Comparison of ENCODE assay signal across 11 cellular contexts in the genomic region with DNA sequence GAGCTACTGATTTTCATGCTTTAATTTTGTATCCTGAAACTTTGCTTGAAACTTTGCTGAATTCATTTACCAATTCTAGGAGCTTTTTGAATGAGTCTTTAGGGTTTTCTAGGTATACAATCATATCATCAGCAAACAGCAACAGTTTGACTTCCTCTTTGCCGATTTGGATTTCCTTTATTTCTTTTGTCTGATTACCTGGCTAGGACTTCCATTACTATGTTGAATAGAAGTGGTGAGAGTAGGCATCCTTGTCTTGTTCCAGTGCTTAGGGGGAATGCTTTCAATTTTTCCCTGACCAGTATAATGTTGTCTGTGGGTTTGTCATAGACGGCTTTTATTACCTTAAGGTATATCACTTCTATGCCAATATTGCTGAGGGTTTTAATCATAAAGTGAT. TPM values are rescaled to one million over a fixed set of nuclear protein-coding genes. Genes with fewer than 3 reads are reported as not detected.
DNase-seq lines count a peak whose midpoint lies in the region; ATAC-seq lines count a peak whose summit lies in the region.
"Not testable (repeated sequence)": the region's sequence is repeated elsewhere in the genome, so short reads cannot be mapped to it uniquely, and the experiment has no call there.
"Had no signal": no experiment of that assay in that cellular context is flagged by ENCODE, and none has a peak within 500 bp of the region (broad histone marks: within the 10 kb centered on the region; RNA-seq: fewer than 3 reads in every experiment).

No MANE protein-coding gene starts in this region.

- H3K4me1 ChIP-seq in CD4-positive, alpha-beta memory T cell (ENCODE audit: insufficient read depth, low read length) = peaks cover 77% of the 10 kb centered on the region

- peaks cover 61 to 85% (median 74%) of the 10 kb centered on the region in 4 donors for H3K4me1 Mint-ChIP-seq in CD4-positive, alpha-beta memory T cell
- H3K4me1 Mint-ChIP-seq in activated CD4-positive, alpha-beta T cell treated with anti-CD3 and anti-CD28 coated beads for 36 hours = peaks cover 69% of the 10 kb centered on the region
- H3K4me1 Mint-ChIP-seq in activated T-cell treated with anti-CD3 and anti-CD28 coated beads, Interleukin-2, amount 50 U/mL, for 24 hours (ENCODE audit: low read depth) = peaks cover 78% of the 10 kb centered on the region
- H3K4me1 Mint-ChIP-seq in activated naive CD8-positive, alpha-beta T cell (ENCODE audit: low read depth) = peaks cover 61% of the 10 kb centered on the region
- peaks cover 67 to 78% of the 10 kb centered on the region in 2 donors for H3K4me1 Mint-ChIP-seq in effector memory CD8-positive, alpha-beta T cell (ENCODE audit: low read depth in 2 of 2)
- H3K4me1 Mint-ChIP-seq in naive thymus-derived CD8-positive, alpha-beta T cell = peaks cover 37 to 81% (median 68%) of the 10 kb centered on the region in 4 donors

- not testable (repeated sequence) for H3K4me3 ChIP-seq in CD4-positive, alpha-beta memory T cell (ENCODE audit: low read length in 2 of 2)

- intact Hi-C loops in CD4-positive, alpha-beta memory T cell (cut with micrococcal nuclease); activated CD4-positive, alpha-beta T cell treated with anti-CD3 and anti-CD28 coated beads for 36 hours (cut with DNase I, micrococcal nuclease): not testable (repeated sequence)

- POLR2A ChIA-PET in CD4-positive, alpha-beta memory T cell (lab: Charles Lee; ENCODE audit: partially characterized antibody) = interaction anchor here (1.1 to 1.6 kb wide), 3 partner anchors 11 to 41 kb away, joined by 3 to 4 read pairs (median 4); a partner anchor contains a TSS
- POLR2A ChIA-PET in activated CD4-positive, alpha-beta T cell treated with anti-CD3 and anti-CD28 coated beads for 36 hours (lab: Charles Lee); naive thymus-derived CD8-positive, alpha-beta T cell (lab: Charles Lee): not testable (repeated sequence)

- CTCF ChIA-PET in CD4-positive, alpha-beta memory T cell (lab: Charles Lee; ENCODE audit: partially characterized antibody) = not testable (repeated sequence)
- CTCF ChIA-PET in activated CD4-positive, alpha-beta T cell treated with anti-CD3 and anti-CD28 coated beads for 36 hours (lab: Charles Lee) = interaction anchor here (0.8 kb wide), 1 partner anchor 38 kb away, joined by 3 read pairs; no protein-coding TSS in a partner anchor

- H3K4me3 Mint-ChIP-seq in CD4-positive, alpha-beta memory T cell = peak overlapping the region; percentile 55 to 71 (median 66)
- peak overlapping the region; percentile 25 for H3K4me3 Mint-ChIP-seq in activated CD4-positive, alpha-beta T cell treated with anti-CD3 and anti-CD28 coated beads for 36 hours
- H3K4me3 Mint-ChIP-seq in activated T-cell treated with anti-CD3 and anti-CD28 coated beads, Interleukin-2, amount 50 U/mL, for 24 hours = peak overlapping the region; percentile 62
- H3K4me3 Mint-ChIP-seq in activated naive CD8-positive, alpha-beta T cell = peak overlapping the region; percentile 18
- H3K4me3 Mint-ChIP-seq in effector memory CD8-positive, alpha-beta T cell = peak overlapping the region; percentile 48 to 78
- H3K4me3 Mint-ChIP-seq in naive thymus-derived CD8-positive, alpha-beta T cell = peak overlapping the region in 9 of 10 donors; percentile 4 to 71 (median 54)

- not testable (repeated sequence) for H3K27me3 Mint-ChIP-seq in CD4-positive, alpha-beta memory T cell; activated CD4-positive, alpha-beta T cell treated with anti-CD3 and anti-CD28 coated beads for 36 hours; activated T-cell treated with anti-CD3 and anti-CD28 coated beads, Interleukin-2, amount 50 U/mL, for 24 hours; activated naive CD8-positive, alpha-beta T cell; effector memory CD8-positive, alpha-beta T cell; naive thymus-derived CD8-positive, alpha-beta T cell

- H3K9me3 ChIP-seq in CD4-positive, alpha-beta memory T cell (ENCODE audit: control insufficient read depth in 1 of 2, low read length in 2 of 2) = not testable (repeated sequence)

- not testable (repeated sequence) for ATAC-seq in activated CD4-positive, alpha-beta T cell treated with anti-CD3 and anti-CD28 coated beads for 36 hours; effector memory CD8-positive, alpha-beta T cell (replicated peaks); naive thymus-derived CD8-positive, alpha-beta T cell

- H3K36me3 Mint-ChIP-seq in CD4-positive, alpha-beta memory T cell = peaks cover 85% of the 10 kb centered on the region in 2 donors
- H3K36me3 Mint-ChIP-seq in activated CD4-positive, alpha-beta T cell treated with anti-CD3 and anti-CD28 coated beads for 36 hours (ENCODE audit: low read depth) = peaks cover 84% of the 10 kb centered on the region
- peaks cover 98% of the 10 kb centered on the region for H3K36me3 Mint-ChIP-seq in activated T-cell treated with anti-CD3 and anti-CD28 coated beads, Interleukin-2, amount 50 U/mL, for 24 hours (ENCODE audit: low read depth)
- peaks cover 47% of the 10 kb centered on the region for H3K36me3 Mint-ChIP-seq in activated naive CD8-positive, alpha-beta T cell
- peaks cover 85% of the 10 kb centered on the region for H3K36me3 Mint-ChIP-seq in effector memory CD8-positive, alpha-beta T cell (ENCODE audit: insufficient read depth)
- H3K36me3 Mint-ChIP-seq in naive thymus-derived CD8-positive, alpha-beta T cell = peaks cover 31 to 93% (median 75%) of the 10 kb centered on the region in 3 donors

- H3K27ac ChIP-seq in CD4-positive, alpha-beta memory T cell (ENCODE audit: low read depth, low read length) = not testable (repeated sequence)

- H3K36me3 ChIP-seq in CD4-positive, alpha-beta memory T cell (ENCODE audit: insufficient read depth, low read length) = peaks cover 39% of the 10 kb centered on the region

- H3K27me3 ChIP-seq in CD4-positive, alpha-beta memory T cell (ENCODE audit: insufficient read depth, low read length) = not testable (repeated sequence)

- H3K27ac Mint-ChIP-seq in CD4-positive, alpha-beta memory T cell = peak overlapping the region in 6 of 7 donors; percentile 20 to 55 (median 50)
- H3K27ac Mint-ChIP-seq in activated CD4-positive, alpha-beta T cell treated with anti-CD3 and anti-CD28 coated beads for 36 hours = peak overlapping the region; percentile 69
- H3K27ac Mint-ChIP-seq in activated T-cell treated with anti-CD3 and anti-CD28 coated beads, Interleukin-2, amount 50 U/mL, for 24 hours = peak overlapping the region; percentile 78
- not testable (repeated sequence) for H3K27ac Mint-ChIP-seq in activated naive CD8-positive, alpha-beta T cell
- H3K27ac Mint-ChIP-seq in effector memory CD8-positive, alpha-beta T cell = peak overlapping the region; percentile 22 to 89
- peak overlapping the region in 4 of 10 donors; percentile 12 to 43 (median 30) for H3K27ac Mint-ChIP-seq in naive thymus-derived CD8-positive, alpha-beta T cell

- not testable (repeated sequence) for DNase-seq in CD4-positive, alpha-beta memory T cell; activated CD4-positive, alpha-beta T cell treated with anti-CD3 and anti-CD28 coated beads for 36 hours; activated T-cell treated with anti-CD3 and anti-CD28 coated beads, Interleukin-2, amount 50 U/mL, for 24 hours; effector memory CD8-positive, alpha-beta T cell; naive thymus-derived CD8-positive, alpha-beta T cell
- peak; percentile 32 for DNase-seq in OCI-M1 (lab: John Stamatoyannopoulos, UW)

- H3K9me3 Mint-ChIP-seq in CD4-positive, alpha-beta memory T cell; activated CD4-positive, alpha-beta T cell treated with anti-CD3 and anti-CD28 coated beads for 36 hours (ENCODE audit: low read depth); activated T-cell treated with anti-CD3 and anti-CD28 coated beads, Interleukin-2, amount 50 U/mL, for 24 hours; activated naive CD8-positive, alpha-beta T cell (ENCODE audit: low read depth); effector memory CD8-positive, alpha-beta T cell: not testable (repeated sequence)
- peaks cover 0 to 17% (median 6%) of the 10 kb centered on the region in 9 donors for H3K9me3 Mint-ChIP-seq in naive thymus-derived CD8-positive, alpha-beta T cell

RNA-seq across cellular contexts. Expression of a gene that starts 17.1 kb away (rescaled TPM):
- 100 to 1,000 TPM; 160 to 162 TPM for total RNA-seq in CD4-positive, alpha-beta memory T cell
- polyA plus RNA-seq in CD4-positive, alpha-beta memory T cell = 100 to 1,000 TPM in 1 of 2 donors, 10 to 100 TPM in 1; 53.2 to 131 TPM
- 100 to 1,000 TPM; 263 to 308 TPM for total RNA-seq in activated CD4-positive, alpha-beta T cell treated with anti-CD3 and anti-CD28 coated beads for 36 hours
- 10 to 100 TPM; 83.4 to 89.8 TPM for total RNA-seq in naive thymus-derived CD8-positive, alpha-beta T cell
- polyA plus RNA-seq in naive thymus-derived CD8-positive, alpha-beta T cell = 10 to 100 TPM; 49.2 to 55.2 (median 53.5) TPM
- total RNA-seq: G401 had no signal

RNA-seq across cellular contexts. Expression of a gene that starts 49.7 kb away (rescaled TPM):
- 1 to 10 TPM; 7.8 to 8.1 TPM for total RNA-seq in CD4-positive, alpha-beta memory T cell
- polyA plus RNA-seq in CD4-positive, alpha-beta memory T cell = 1 to 10 TPM; 2.9 to 8.0 TPM
- 10 to 100 TPM; 65.6 to 67.6 TPM for total RNA-seq in activated CD4-positive, alpha-beta T cell treated with anti-CD3 and anti-CD28 coated beads for 36 hours
- under 1 TPM; 0.86 to 0.93 TPM for total RNA-seq in naive thymus-derived CD8-positive, alpha-beta T cell
- polyA plus RNA-seq in naive thymus-derived CD8-positive, alpha-beta T cell = under 1 TPM in 1 of 3 donors, not detected in 2; 0.60 TPM
- total RNA-seq: G401, IMR-90, PC-9 had no signal
- polyA plus RNA-seq: BJ, IMR-90 had no signal

Comparison
In these comparisons a context has a peak if more than half of its experiments do, and no peak if none do; other contexts are left out.
1. RNA of a gene that starts 49.7 kb away (total RNA-seq): 65.6 to 67.6 TPM in activated CD4-positive, alpha-beta T cell treated with anti-CD3 and anti-CD28 coated beads for 36 hours; 7.8 to 8.1 TPM in CD4-positive, alpha-beta memory T cell and 0.86 to 0.93 TPM in naive thymus-derived CD8-positive, alpha-beta T cell; every median in the first group is over 4 times any median in the second.
2. Peak in every context shown above with its lines, with median percentiles within 50 percentile points of each other: H3K4me3 Mint-ChIP-seq.